Comparison of ENCODE assay signal across 27 cellular contexts in genomic region chr6:114068119-114068518, GRCh38.
"Had no signal": no experiment of that assay in that cellular context is flagged by ENCODE, and none has a peak within 500 bp of the region (broad histone marks: within the 10 kb centered on the region; RNA-seq: fewer than 3 reads in every experiment).

No MANE protein-coding gene starts in this region.

- ATAC-seq: naive thymus-derived CD4-positive, alpha-beta T cell; right lobe of liver; stimulated activated effector memory CD8-positive, alpha-beta T cell treated with anti-CD3 and anti-CD28 coated beads, Interleukin-12 subunit alpha, Interleukin-12 subunit beta, amount 100 ng/mL, for 72 hours; T-helper 17 cell; upper lobe of right lung had no signal

- DNase-seq: activated CD4-positive, alpha-beta memory T cell treated with anti-CD3 and anti-CD28 coated beads for 36 hours; activated CD4-positive, alpha-beta T cell treated with anti-CD3 and anti-CD28 coated beads, Interleukin-2, amount 10 ng/mL, durations not matched to agents 24 days and 14 days; activated CD4-positive, CD25-positive, alpha-beta regulatory T cell treated with anti-CD3 and anti-CD28 coated beads, Interleukin-2, amount 50 U/mL, for 72 hours; activated CD8-positive, alpha-beta memory T cell treated with anti-CD3 and anti-CD28 coated beads, Interleukin-2, amount 50 U/mL, for 48 hours; activated gamma-delta T cell; activated naive CD4-positive, alpha-beta T cell treated with anti-CD3 and anti-CD28 coated beads, Interleukin-2, amount 10 ng/mL, durations not matched to agents 7 days and 5 days; activated naive CD8-positive, alpha-beta T cell treated with anti-CD3 and anti-CD28 coated beads, Interleukin-2, amount 10 ng/mL, durations not matched to agents 7 days and 5 days; activated T-cell treated with anti-CD3 and anti-CD28 coated beads, Interleukin-2, amount 50 U/mL, for 24 hours; amniotic stem cell; effector CD8-positive, alpha-beta T cell; erythroblast; foreskin melanocyte; islet precursor cell; midbrain; naive thymus-derived CD4-positive, alpha-beta T cell; nucleus accumbens; pancreas; right lobe of liver; SK-N-SH; small intestine; stimulated activated CD4-positive, alpha-beta T cell treated with anti-CD3 and anti-CD28 coated beads, Interleukin-4, amount 100 ng/mL, for 24 hours; T-helper 17 cell; T1000; thyroid gland; upper lobe of right lung had no signal

- H3K27me3 ChIP-seq: breast epithelium, pancreas, right lobe of liver, thyroid gland, upper lobe of right lung had no signal

- H3K36me3 ChIP-seq: breast epithelium, pancreas, right lobe of liver, thyroid gland, upper lobe of right lung had no signal

- H3K9me3 ChIP-seq: breast epithelium, pancreas, right lobe of liver, SK-N-SH, thyroid gland, upper lobe of right lung had no signal

- H3K4me2 ChIP-seq: SK-N-SH had no signal

- H3K4me1 ChIP-seq: breast epithelium, pancreas, right lobe of liver, thyroid gland, upper lobe of right lung had no signal

- H3K4me3 ChIP-seq: breast epithelium, pancreas, right lobe of liver, thyroid gland, upper lobe of right lung had no signal

- H3K9ac ChIP-seq: SK-N-SH had no signal

- H3K27ac ChIP-seq: breast epithelium, pancreas, right lobe of liver, thyroid gland, upper lobe of right lung had no signal
